ENCODE assay signal across 19 cellular contexts in the genomic region with DNA sequence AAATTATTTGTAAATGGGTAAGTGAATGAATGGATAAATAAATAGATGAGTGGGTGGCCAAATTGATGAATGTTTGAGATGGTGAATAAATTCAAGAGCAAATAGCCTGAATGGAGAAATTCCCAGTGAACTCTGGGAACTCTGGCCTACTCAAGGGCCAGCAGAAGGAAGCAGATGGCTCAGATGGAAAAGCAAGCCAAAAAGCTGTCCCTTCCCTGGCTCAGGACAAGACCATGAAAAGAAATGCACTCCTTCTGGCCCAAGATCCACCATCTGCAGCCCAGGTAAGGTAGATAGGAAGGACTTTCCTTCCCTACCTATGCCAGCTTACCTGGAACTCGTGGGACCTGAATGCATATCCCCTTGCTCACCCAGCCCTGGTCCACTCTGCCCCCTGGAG. TPM values are rescaled to one million over a fixed set of nuclear protein-coding genes. Genes with fewer than 3 reads are reported as not detected.
"Had no signal": no experiment of that assay in that cellular context is flagged by ENCODE, and none has a peak within 500 bp of the region (broad histone marks: within the 10 kb centered on the region; RNA-seq: fewer than 3 reads in every experiment).

No MANE protein-coding gene starts in this region.

- DNase-seq: KBM-7, MV-4-11, NCI-H1105, NCI-H1436 treated with DMSO at 0.1 percent for 48 hours, NCI-H187, NCI-H2029, NCI-H2081 treated with DMSO at 0.1 percent for 48 hours, NCI-H2171, NCI-H226, NCI-H510A, NCI-H524 treated with DMSO at 0.1 percent for 48 hours, NCI-H82, Right ventricle myocardium superior, RPMI8226, SIG-M5, T-helper 2 cell had no signal

RNA-seq across cellular contexts. Expression of a gene that starts 37.6 kb away (rescaled TPM):
- total RNA-seq: MCF 10A; Right ventricle myocardium superior; SJSA1; T-helper 1 cell treated with Interleukin-12 subunit alpha and Interleukin-12 subunit beta and Interleukin-4 antibody, amounts not matched to agents 30 ng/mL and 1 ng/mL, for 36 hours had no signal
